In the genomic region with DNA sequence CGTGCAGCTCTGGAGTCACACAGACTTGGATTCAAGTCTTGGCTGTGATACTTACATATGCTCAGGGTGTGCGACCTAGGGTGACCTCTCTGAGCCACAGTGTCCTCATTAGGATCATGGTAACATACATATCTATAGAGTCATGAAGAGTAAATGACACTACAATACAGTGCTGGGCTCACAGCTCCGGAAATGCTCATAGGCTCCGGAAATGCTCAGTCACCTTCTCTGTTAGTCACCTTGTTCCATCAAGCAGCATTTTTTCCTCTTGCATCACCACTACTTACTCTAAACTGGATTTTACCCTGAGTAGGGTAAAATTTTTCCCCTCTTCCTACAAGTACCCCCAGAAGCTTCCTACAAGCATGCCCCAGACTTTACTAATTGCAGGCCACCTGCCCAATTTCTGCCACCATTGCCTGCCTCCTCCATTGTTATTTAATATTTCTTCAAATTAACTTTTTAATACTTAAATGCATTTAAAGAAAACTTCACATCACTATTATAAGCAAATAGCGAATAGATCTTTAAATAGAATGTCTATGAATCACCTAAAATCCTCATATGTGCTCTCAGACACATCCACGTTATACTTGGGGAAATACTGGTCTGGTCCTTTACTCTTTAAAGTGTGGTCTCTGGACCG, we compare ENCODE assay signal across 8 cellular contexts.
DNase-seq lines count a peak whose midpoint lies in the region; ATAC-seq, FAIRE-seq and TF ChIP-seq lines count a peak whose summit lies in the region.

No MANE protein-coding gene starts in this region.

- intact Hi-C loops in HCT116 (cut with micrococcal nuclease) (loop anchor here (1.0 to 10.0 kb wide), 2 partner anchors 26 to 108 kb away; no protein-coding TSS in a partner anchor), endothelial cell of umbilical vein (cut with micrococcal nuclease) (loop anchor here (1.0 kb wide), 6 partner anchors 26 to 147 kb away; a partner anchor contains a TSS)

- H3K36me3 ChIP-seq in HCT116 (ENCODE audit: control insufficient read depth in 1 of 2, insufficient read depth in 2 of 2, low read length in 2 of 2): no peaks in the 10 kb centered on the region
- no peaks in the 10 kb centered on the region for H3K36me3 ChIP-seq in endothelial cell of umbilical vein (ENCODE audit: control insufficient read depth in 2 of 2, extremely low read depth in 1 of 2, insufficient read depth in 2 of 2, low read length in 2 of 2)

- POLR2A ChIA-PET in HCT116 (lab: Charles Lee): interaction anchor here (0.7 to 1.9 kb wide), 11 partner anchors 10 to 145 kb away, joined by 3 to 14 read pairs (median 4); no protein-coding TSS in a partner anchor
- POLR2A ChIA-PET in endothelial cell of umbilical vein (lab: Charles Lee): no interaction called here

- H3K9me2 ChIP-seq in HCT116 (ENCODE audit: insufficient read depth): no peaks in the 10 kb centered on the region

- H4K20me1 ChIP-seq in HCT116 (ENCODE audit: insufficient read depth): no peaks in the 10 kb centered on the region
- H4K20me1 ChIP-seq in endothelial cell of umbilical vein (replicated peaks; ENCODE audit: control insufficient read depth, extremely low read depth, insufficient read depth, low read length): no peaks in the 10 kb centered on the region

- peak overlapping the region; percentile 69 for H3K4me2 ChIP-seq in HCT116 (ENCODE audit: low read length)
- peak overlapping the region; percentile 74 for H3K4me2 ChIP-seq in endothelial cell of umbilical vein (ENCODE audit: insufficient read depth, low read length)

- dilution Hi-C loops in endothelial cell of umbilical vein (cut with MboI; ENCODE audit: extremely low pct_ligation_motif_present, low sequenced_read_pairs): no loop called here

- ATAC-seq in HCT116 (peak; percentile 89), HG02642 (IDR thresholded peaks at IDR 0.05; ENCODE audit: poor library complexity, unreplicated experiment) (no peak)

- H3K79me2 ChIP-seq in HCT116 (ENCODE audit: insufficient read depth, low read length) (no peaks in the 10 kb centered on the region), endothelial cell of umbilical vein (ENCODE audit: control insufficient read depth, insufficient read depth, low read length) (no peaks in the 10 kb centered on the region)

- H3K9ac ChIP-seq in HCT116 (ENCODE audit: low read length) (peak overlapping the region; percentile 56), endothelial cell of umbilical vein (replicated peaks; ENCODE audit: extremely low read depth, insufficient read depth, low read length) (peak overlapping the region; percentile 24)

- BruUV-seq in HCT116 (replicated peaks; lab: Mats Ljungman, UMichigan) (no TSS peak), endothelial cell of umbilical vein (replicated peaks; lab: Mats Ljungman, UMichigan) (no TSS peak)

- H3K9me3 ChIP-seq in HCT116 (ENCODE audit: control insufficient read depth in 1 of 2, insufficient read depth in 1 of 2, low read depth in 1 of 2, low read length in 2 of 2): no peaks in the 10 kb centered on the region
- H3K9me3 ChIP-seq in endothelial cell of umbilical vein (replicated peaks; ENCODE audit: control insufficient read depth, insufficient read depth, low read length): no peaks in the 10 kb centered on the region

- H3K4me1 ChIP-seq in HCT116 (ENCODE audit: control insufficient read depth in 1 of 2, insufficient read depth in 2 of 2, low read length in 2 of 2) (peaks cover 28 to 48% of the 10 kb centered on the region in 2 experiments), endothelial cell of umbilical vein (ENCODE audit: control insufficient read depth, extremely low read depth, insufficient read depth, low read length) (peaks cover 16% of the 10 kb centered on the region)

- peak; percentile 97 for DNase-seq in HCT116 (ENCODE audit: low read depth, low spot score)
- DNase-seq in activated CD4-positive, alpha-beta T cell treated with anti-CD3 and anti-CD28 coated beads for 4 hours: peak; percentile 53 to 62
- peak; percentile 83 for DNase-seq in endothelial cell of umbilical vein (ENCODE audit: low read depth, low spot score)
- peak; percentile 3 to 53 (median 36) for DNase-seq in stimulated activated CD4-positive, alpha-beta T cell treated with anti-CD3 and anti-CD28 coated beads, TNF-alpha, amount 100 ng/mL, for 24 hours (ENCODE audit: low read depth in 3 of 3)
- DNase-seq in DMS79 (lab: John Stamatoyannopoulos, UW): no peak
- DNase-seq in frontal cortex (ENCODE audit: low spot score in 2 of 2): no peak
- DNase-seq in caudate nucleus (lab: John Stamatoyannopoulos, UW): no peak

- no peaks in the 10 kb centered on the region for H3K9me1 ChIP-seq in endothelial cell of umbilical vein (replicated peaks; ENCODE audit: control insufficient read depth, extremely low read depth, insufficient read depth, low read length)

- RAD21 ChIA-PET in HCT116 (lab: Charles Lee; ENCODE audit: low non-redundant PET in 1 of 2, low total read pairs in 2 of 2, uncharacterized antibody in 2 of 2, unreplicated experiment in 2 of 2): no interaction called here

- peak overlapping the region; percentile 21 to 36 for H3K4me3 ChIP-seq in HCT116 (replicated peaks in 1 of 2; ENCODE audit: low read depth in 1 of 2, low read length in 2 of 2)
- H3K4me3 ChIP-seq in endothelial cell of umbilical vein (replicated peaks in 1 of 3; ENCODE audit: insufficient read depth in 1 of 3, low read depth in 1 of 3, low read length in 3 of 3): no peak overlapping the region

- H3K27ac ChIP-seq in HCT116 (ENCODE audit: low read depth, low read length) (peak overlapping the region; percentile 67), endothelial cell of umbilical vein (ENCODE audit: insufficient read depth, low read depth, low read length) (peak overlapping the region; percentile 82), caudate nucleus (ENCODE audit: low read depth, low read length) (no peak overlapping the region)

- TF ChIP-seq CTCF in HCT116 (IDR thresholded peaks at IDR 0.05 in 2 of 3, conservative IDR thresholded peaks at IDR 0.05 in 1 of 3; ENCODE audit: borderline replicate concordance in 1 of 3, insufficient read depth in 1 of 3, low read depth in 2 of 3, low read length in 2 of 3) (no peak), endothelial cell of umbilical vein (IDR thresholded peaks at IDR 0.05; ENCODE audit: extremely low read depth in 1 of 2, insufficient read depth in 1 of 2, low read depth in 1 of 2, low read length in 2 of 2) (no peak)

- CTCF ChIA-PET in HCT116 (lab: Charles Lee) (interaction anchor here (0.8 kb wide), 1 partner anchor 76 kb away, joined by 4 read pairs; no protein-coding TSS in a partner anchor), endothelial cell of umbilical vein (lab: Charles Lee) (interaction anchor here (1.1 kb wide), 1 partner anchor 26 kb away, joined by 3 read pairs; no protein-coding TSS in a partner anchor)

- H2AFZ ChIP-seq in HCT116 (ENCODE audit: low read depth, low read length, poor library complexity, severe bottlenecking) (no peak overlapping the region), endothelial cell of umbilical vein (ENCODE audit: low read depth, low read length) (no peak overlapping the region)

- FAIRE-seq in endothelial cell of umbilical vein (lab: Jason Lieb, UNC): peak; percentile 76
- no peak for FAIRE-seq in frontal cortex (lab: Jason Lieb, UNC)

- H3K27me3 ChIP-seq in HCT116 (ENCODE audit: insufficient read depth, low read length) (no peaks in the 10 kb centered on the region), endothelial cell of umbilical vein (ENCODE audit: control insufficient read depth in 2 of 2, insufficient read depth in 2 of 2, low read length in 2 of 2) (no peaks in the 10 kb centered on the region)

- TF ChIP-seq POLR2A in HCT116 (IDR thresholded peaks at IDR 0.05; ENCODE audit: borderline replicate concordance, extremely low read depth, insufficient read depth, insufficient read length): no peak
- TF ChIP-seq POLR2A in endothelial cell of umbilical vein (IDR thresholded peaks at IDR 0.05; ENCODE audit: low read depth, low read length): peak; percentile 30

- TF ChIP-seq RAD21 in HCT116 (IDR thresholded peaks at IDR 0.05; ENCODE audit: low read depth): no peak

TF ChIP-seq in HCT116, 20 proteins besides CTCF, POLR2A, EP300 and RAD21 (continues in another document):
- TF ChIP-seq EGR1 (IDR thresholded peaks at IDR 0.05; ENCODE audit: low read depth) (no peak), CBX3 (IDR thresholded peaks at IDR 0.05; ENCODE audit: low read depth) (no peak), CEBPB (IDR thresholded peaks at IDR 0.05; ENCODE audit: low read depth) (no peak)
- TF ChIP-seq, protein P1, sequence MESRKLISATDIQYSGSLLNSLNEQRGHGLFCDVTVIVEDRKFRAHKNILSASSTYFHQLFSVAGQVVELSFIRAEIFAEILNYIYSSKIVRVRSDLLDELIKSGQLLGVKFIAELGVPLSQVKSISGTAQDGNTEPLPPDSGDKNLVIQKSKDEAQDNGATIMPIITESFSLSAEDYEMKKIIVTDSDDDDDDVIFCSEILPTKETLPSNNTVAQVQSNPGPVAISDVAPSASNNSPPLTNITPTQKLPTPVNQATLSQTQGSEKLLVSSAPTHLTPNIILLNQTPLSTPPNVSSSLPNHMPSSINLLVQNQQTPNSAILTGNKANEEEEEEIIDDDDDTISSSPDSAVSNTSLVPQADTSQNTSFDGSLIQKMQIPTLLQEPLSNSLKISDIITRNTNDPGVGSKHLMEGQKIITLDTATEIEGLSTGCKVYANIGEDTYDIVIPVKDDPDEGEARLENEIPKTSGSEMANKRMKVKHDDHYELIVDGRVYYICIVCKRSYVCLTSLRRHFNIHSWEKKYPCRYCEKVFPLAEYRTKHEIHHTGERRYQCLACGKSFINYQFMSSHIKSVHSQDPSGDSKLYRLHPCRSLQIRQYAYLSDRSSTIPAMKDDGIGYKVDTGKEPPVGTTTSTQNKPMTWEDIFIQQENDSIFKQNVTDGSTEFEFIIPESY (IDR thresholded peaks at IDR 0.05; ENCODE audit: extremely low read depth, insufficient replicate concordance, low read length): no peak

TF ChIP-seq in endothelial cell of umbilical vein, 7 proteins besides CTCF, POLR2A, EP300 and RAD21:
- peak; percentile 95 for TF ChIP-seq FOS (IDR thresholded peaks at IDR 0.05; ENCODE audit: borderline replicate concordance, insufficient read depth, low read length)
- peak; percentile 47 for TF ChIP-seq GATA2 (IDR thresholded peaks at IDR 0.05; ENCODE audit: insufficient read depth, insufficient read length, low read depth, low read length)
- TF ChIP-seq MYC (IDR thresholded peaks at IDR 0.05; ENCODE audit: low read depth, low read length): no peak
- TF ChIP-seq POLR2AphosphoS5 (IDR thresholded peaks at IDR 0.05; ENCODE audit: insufficient read depth, low read depth, low read length): peak; percentile 87
- TF ChIP-seq JUN (IDR thresholded peaks at IDR 0.05; ENCODE audit: borderline replicate concordance, insufficient read depth, insufficient read length, low read depth): peak; percentile 95

Comparison
In these comparisons a context has a peak if more than half of its experiments do, and no peak if none do; other contexts are left out.
1. DNase-seq: peak in HCT116 (single experiment), activated CD4-positive, alpha-beta T cell treated with anti-CD3 and anti-CD28 coated beads for 4 hours (2 of 2), endothelial cell of umbilical vein (single experiment) and stimulated activated CD4-positive, alpha-beta T cell treated with anti-CD3 and anti-CD28 coated beads, TNF-alpha, amount 100 ng/mL, for 24 hours (3 of 3); none in DMS79 (single experiment), frontal cortex (0 of 2) and caudate nucleus (0 of 61).
2. H3K4me3 ChIP-seq: peak in HCT116 (2 of 2); none in endothelial cell of umbilical vein (0 of 3).